In genomic region chr14:91263329-91263728, GRCh38 we compare ENCODE assay signal across 14 cellular contexts. TPM values are rescaled to one million over a fixed set of nuclear protein-coding genes. Genes with fewer than 3 reads are reported as not detected.
A peak's percentile ranks its signal among the peaks of the same experiment; 100 is the strongest.
DNase-seq lines count a peak whose midpoint lies in the region; ATAC-seq and TF ChIP-seq lines count a peak whose summit lies in the region.
"Had no signal": no experiment of that assay in that cellular context is flagged by ENCODE, and none has a peak within 500 bp of the region (broad histone marks: within the 10 kb centered on the region; RNA-seq: fewer than 3 reads in every experiment).

No MANE protein-coding gene starts in this region.

- peaks cover 6% of the 10 kb centered on the region for H3K36me3 Mint-ChIP-seq in stimulated activated naive CD8-positive, alpha-beta T cell treated with anti-CD3 and anti-CD28 coated beads, Interleukin-15, Interleukin-2, amounts not matched to agents 100 ng/mL and 50 ng/mL, for 24 hours (ENCODE audit: low read depth)
- H3K36me3 Mint-ChIP-seq in activated naive CD8-positive, alpha-beta T cell treated with anti-CD3 and anti-CD28 coated beads for 36 hours, result peaks cover 12% of the 10 kb centered on the region
- H3K36me3 Mint-ChIP-seq in naive B cell, result peaks cover 4 to 10% of the 10 kb centered on the region in 2 donors

- H3K36me3 ChIP-seq in brain microvascular endothelial cell (replicated peaks), result no peaks in the 10 kb centered on the region

- no peak overlapping the region for H3K4me3 ChIP-seq in brain microvascular endothelial cell (ENCODE audit: low read depth, low read length)
- H3K4me3 ChIP-seq: hepatocyte had no signal

- peaks cover 8% of the 10 kb centered on the region for H3K27me3 Mint-ChIP-seq in stimulated activated naive CD8-positive, alpha-beta T cell treated with anti-CD3 and anti-CD28 coated beads, Interleukin-15, Interleukin-2, amounts not matched to agents 100 ng/mL and 50 ng/mL, for 24 hours
- no peaks in the 10 kb centered on the region for H3K27me3 Mint-ChIP-seq in activated naive CD8-positive, alpha-beta T cell treated with anti-CD3 and anti-CD28 coated beads for 36 hours
- peaks cover 0 to 13% (median 0%) of the 10 kb centered on the region in 3 donors for H3K27me3 Mint-ChIP-seq in naive B cell

- H3K4me3 Mint-ChIP-seq in stimulated activated naive CD8-positive, alpha-beta T cell treated with anti-CD3 and anti-CD28 coated beads, Interleukin-15, Interleukin-2, amounts not matched to agents 100 ng/mL and 50 ng/mL, for 24 hours, result peak overlapping the region; percentile 77
- peak overlapping the region; percentile 38 for H3K4me3 Mint-ChIP-seq in activated naive CD8-positive, alpha-beta T cell treated with anti-CD3 and anti-CD28 coated beads for 36 hours
- peak overlapping the region; percentile 31 to 89 (median 78) for H3K4me3 Mint-ChIP-seq in naive B cell

- no peak for TF ChIP-seq CTCF in brain microvascular endothelial cell (IDR thresholded peaks at IDR 0.05; ENCODE audit: low read depth, low read length, missing control alignments)

- no peak overlapping the region for H3K27ac ChIP-seq in brain microvascular endothelial cell
- H3K27ac ChIP-seq: hepatocyte had no signal

- H3K27ac Mint-ChIP-seq in stimulated activated naive CD8-positive, alpha-beta T cell treated with anti-CD3 and anti-CD28 coated beads, Interleukin-15, Interleukin-2, amounts not matched to agents 100 ng/mL and 50 ng/mL, for 24 hours, result peak overlapping the region; percentile 64
- peak overlapping the region; percentile 26 for H3K27ac Mint-ChIP-seq in activated naive CD8-positive, alpha-beta T cell treated with anti-CD3 and anti-CD28 coated beads for 36 hours
- H3K27ac Mint-ChIP-seq in naive B cell, result peak overlapping the region in 3 of 6 donors; percentile 33 to 87 (median 48)

- H3K9me3 Mint-ChIP-seq in stimulated activated naive CD8-positive, alpha-beta T cell treated with anti-CD3 and anti-CD28 coated beads, Interleukin-15, Interleukin-2, amounts not matched to agents 100 ng/mL and 50 ng/mL, for 24 hours, result no peaks in the 10 kb centered on the region
- peaks cover 1% of the 10 kb centered on the region for H3K9me3 Mint-ChIP-seq in activated naive CD8-positive, alpha-beta T cell treated with anti-CD3 and anti-CD28 coated beads for 36 hours
- H3K9me3 Mint-ChIP-seq in naive B cell, result peaks cover 0 to 4% (median 0%) of the 10 kb centered on the region in 7 donors

- in situ Hi-C loops in brain microvascular endothelial cell (cut with HindIII; ENCODE audit: low pct_ligation_motif_present, low sequenced_read_pairs), result no loop called here

- H3K4me1 Mint-ChIP-seq in stimulated activated naive CD8-positive, alpha-beta T cell treated with anti-CD3 and anti-CD28 coated beads, Interleukin-15, Interleukin-2, amounts not matched to agents 100 ng/mL and 50 ng/mL, for 24 hours (ENCODE audit: low read depth), result peaks cover 73% of the 10 kb centered on the region
- H3K4me1 Mint-ChIP-seq in activated naive CD8-positive, alpha-beta T cell treated with anti-CD3 and anti-CD28 coated beads for 36 hours, result peaks cover 45% of the 10 kb centered on the region
- H3K4me1 Mint-ChIP-seq in naive B cell, result peaks cover 17 to 24% (median 18%) of the 10 kb centered on the region in 3 donors

- H3K27me3 ChIP-seq in brain microvascular endothelial cell (replicated peaks), result peaks cover 5% of the 10 kb centered on the region
- H3K27me3 ChIP-seq: hepatocyte had no signal

- no peak for ATAC-seq in stimulated activated naive CD8-positive, alpha-beta T cell treated with anti-CD3 and anti-CD28 coated beads, Interleukin-15, Interleukin-2, amounts not matched to agents 100 U/mL and 50 U/mL, for 24 hours
- ATAC-seq in naive B cell (ENCODE audit: low read depth in 2 of 2), result no peak

- no peak for DNase-seq in stimulated activated naive CD8-positive, alpha-beta T cell treated with anti-CD3 and anti-CD28 coated beads, Interleukin-15, Interleukin-2, amounts not matched to agents 100 U/mL and 50 U/mL, for 24 hours
- no peak for DNase-seq in activated naive CD8-positive, alpha-beta T cell treated with anti-CD3 and anti-CD28 coated beads for 36 hours
- DNase-seq in naive B cell (no peak), brain microvascular endothelial cell (no peak), NCI-H345 (lab: John Stamatoyannopoulos, UW) (no peak), NCI-H1092 (lab: John Stamatoyannopoulos, UW) (no peak), NCI-H524 treated with DMSO at 0.1 percent for 48 hours (lab: John Stamatoyannopoulos, UW) (no peak)
- DNase-seq: activated CD4-positive, CD25-positive, alpha-beta regulatory T cell; left cardiac atrium; NCI-H2081 treated with DMSO at 0.1 percent for 48 hours; RPMI8226; stimulated activated CD4-positive, alpha-beta T cell treated with anti-CD3 and anti-CD28 coated beads, Interleukin-12 subunit alpha, Interleukin-12 subunit beta, amount 100 ng/mL, for 4 hours had no signal

RNA-seq across cellular contexts. Expression of gene GPR68, which starts 18.8 kb away (rescaled TPM):
- 10 to 100 TPM; 14.0 to 14.4 TPM for total RNA-seq in activated naive CD8-positive, alpha-beta T cell treated with anti-CD3 and anti-CD28 coated beads for 36 hours
- polyA plus RNA-seq in naive B cell (ENCODE audit: low read depth in 6 of 6), result under 1 TPM in 5 of 6 donors, not detected in 1; 0.11 to 0.58 (median 0.23) TPM
